Comparison of ENCODE assay signal across 9 cellular contexts in the genomic region with DNA sequence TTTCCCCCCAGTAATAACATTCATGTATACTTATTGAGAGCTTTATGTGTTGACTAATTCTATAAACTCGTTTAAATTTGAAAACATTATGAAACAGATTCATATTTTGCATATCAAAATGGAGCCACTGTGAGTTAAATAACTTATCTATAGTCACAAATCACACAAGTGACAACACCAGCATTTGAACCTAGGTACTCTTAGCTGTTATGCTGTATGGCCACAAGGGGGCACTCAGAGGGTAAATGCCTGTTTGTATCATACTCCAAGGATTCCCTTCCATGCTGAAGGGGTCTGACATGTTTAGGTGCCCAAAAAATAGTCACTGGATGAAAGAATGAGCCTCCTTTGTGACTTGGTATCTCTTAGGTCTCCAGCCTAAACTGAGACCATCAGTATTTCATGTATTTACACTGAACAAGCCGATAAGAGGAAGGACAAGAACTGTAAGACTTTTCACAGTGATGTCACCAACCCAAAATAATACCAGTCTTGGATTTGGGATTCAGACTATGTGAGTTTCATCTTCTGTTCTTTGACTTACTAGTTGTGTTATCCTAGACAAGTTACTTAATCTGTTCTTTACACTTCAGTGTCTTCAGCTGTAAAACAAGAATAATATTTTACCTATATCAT. TPM values are rescaled to one million over a fixed set of nuclear protein-coding genes. Genes with fewer than 3 reads are reported as not detected.
DNase-seq lines count a peak whose midpoint lies in the region; ATAC-seq and TF ChIP-seq lines count a peak whose summit lies in the region.
"Had no signal": no experiment of that assay in that cellular context is flagged by ENCODE, and none has a peak within 500 bp of the region (broad histone marks: within the 10 kb centered on the region; RNA-seq: fewer than 3 reads in every experiment).

No MANE protein-coding gene starts in this region.

- intact Hi-C loops in left ventricle myocardium superior (cut with micrococcal nuclease): loop anchor here (2.0 kb wide), 1 partner anchor 334 kb away; no protein-coding TSS in a partner anchor

- DNase-seq in AG04450 (ENCODE audit: low read depth, low spot score) (peak; percentile 7), GM12865 (ENCODE audit: low read depth) (peak; percentile 58), NCI-H748 treated with DMSO at 0.1 percent for 48 hours (lab: John Stamatoyannopoulos, UW) (peak; percentile 12), left ventricle myocardium superior (no peak), skeletal muscle cell (ENCODE audit: low read depth) (peak; percentile 12), T1000 (lab: John Stamatoyannopoulos, UW) (no peak)
- DNase-seq in activated naive CD4-positive, alpha-beta T cell treated with anti-CD3 and anti-CD28 coated beads, Interleukin-2, amount 10 ng/mL, durations not matched to agents 7 days and 5 days: peak; percentile 58

- CTCF ChIA-PET in AG04450 (lab: Charles Lee): interaction anchor here (0.6 to 2.8 kb wide), 37 partner anchors 9 to 839 kb away, joined by 3 to 35 read pairs (median 4); partner anchors contain the start of genes OR52N2 and TRIM22
- CTCF ChIA-PET in activated naive CD4-positive, alpha-beta T cell treated with anti-CD3 and anti-CD28 coated beads, Interleukin-2, amount 10 ng/mL, durations not matched to agents 7 days and 5 days (lab: Charles Lee): interaction anchor here (0.7 to 3.4 kb wide), 7 partner anchors 10 to 415 kb away, joined by 3 to 20 read pairs (median 3); partner anchors contain the start of gene OR52N2

- H3K9me3 ChIP-seq in AG04450 (ENCODE audit: control insufficient read depth, insufficient read depth, low read length): no peaks in the 10 kb centered on the region

- H3K4me3 ChIP-seq in AG04450 (ENCODE audit: low read depth, low read length) (no peak overlapping the region), GM12865 (ENCODE audit: low read depth, low read length) (no peak overlapping the region), skeletal muscle cell (ENCODE audit: low read depth, low read length) (no peak overlapping the region)
- H3K4me3 ChIP-seq: skin epidermis had no signal

- ATAC-seq in HG02852 (IDR thresholded peaks at IDR 0.05; ENCODE audit: unreplicated experiment): peak; percentile 81
- peak; percentile 38 for ATAC-seq in left ventricle myocardium superior

- H3K27me3 ChIP-seq in AG04450 (ENCODE audit: control insufficient read depth, insufficient read depth, low read length): no peaks in the 10 kb centered on the region

- H3K9me3 Mint-ChIP-seq in activated naive CD4-positive, alpha-beta T cell treated with anti-CD3 and anti-CD28 coated beads, Interleukin-2, amount 10 ng/mL, durations not matched to agents 7 days and 5 days: no peaks in the 10 kb centered on the region

- no peak overlapping the region for H3K27ac ChIP-seq in AG04450 (ENCODE audit: low read depth, low read length)
- H3K27ac ChIP-seq: skin epidermis had no signal

- H3K36me3 Mint-ChIP-seq in activated naive CD4-positive, alpha-beta T cell treated with anti-CD3 and anti-CD28 coated beads, Interleukin-2, amount 10 ng/mL, durations not matched to agents 7 days and 5 days: no peaks in the 10 kb centered on the region

- TF ChIP-seq CTCF in AG04450 (IDR thresholded peaks at IDR 0.05; ENCODE audit: low read depth, low read length) (peak; percentile 90), GM12865 (IDR thresholded peaks at IDR 0.05; ENCODE audit: insufficient read depth, low read depth, low read length, missing control alignments) (peak; percentile 85)

- no peak overlapping the region for H3K27ac Mint-ChIP-seq in activated naive CD4-positive, alpha-beta T cell treated with anti-CD3 and anti-CD28 coated beads, Interleukin-2, amount 10 ng/mL, durations not matched to agents 7 days and 5 days

- POLR2A ChIA-PET in AG04450 (lab: Yijun Ruan, JAX): no interaction called here

- H3K27me3 Mint-ChIP-seq in activated naive CD4-positive, alpha-beta T cell treated with anti-CD3 and anti-CD28 coated beads, Interleukin-2, amount 10 ng/mL, durations not matched to agents 7 days and 5 days: peaks cover 6% of the 10 kb centered on the region

- H3K4me3 Mint-ChIP-seq in activated naive CD4-positive, alpha-beta T cell treated with anti-CD3 and anti-CD28 coated beads, Interleukin-2, amount 10 ng/mL, durations not matched to agents 7 days and 5 days: no peak overlapping the region

- no peaks in the 10 kb centered on the region for H3K4me1 Mint-ChIP-seq in activated naive CD4-positive, alpha-beta T cell treated with anti-CD3 and anti-CD28 coated beads, Interleukin-2, amount 10 ng/mL, durations not matched to agents 7 days and 5 days

RNA-seq across cellular contexts. Expression of gene OR52D1, which starts 12.2 kb away (rescaled TPM):
- polyA plus RNA-seq in AG04450 (2011; rRNA removed): not detected in 2 replicates
- not detected in 2 replicates for polyA minus RNA-seq in AG04450 (2011; rRNA and poly(A)+ RNA removed)
- total RNA-seq in left ventricle myocardium superior: not detected

RNA-seq across cellular contexts. Expression of gene OR51I2, which starts 27.2 kb away (rescaled TPM):
- not detected in 2 replicates for polyA plus RNA-seq in AG04450 (2011; rRNA removed)
- polyA minus RNA-seq in AG04450 (2011; rRNA and poly(A)+ RNA removed): not detected in 2 replicates
- total RNA-seq in left ventricle myocardium superior: not detected

RNA-seq across cellular contexts. Expression of gene UBQLN3, which starts 33.5 kb away (rescaled TPM):
- polyA plus RNA-seq in AG04450 (2011; rRNA removed): not detected in 2 replicates
- 0.28 and 0.52 TPM in 2 replicates for polyA minus RNA-seq in AG04450 (2011; rRNA and poly(A)+ RNA removed)
- total RNA-seq in left ventricle myocardium superior: not detected

RNA-seq across cellular contexts. Expression of gene OR51I1, which starts 35.0 kb away (rescaled TPM):
- polyA plus RNA-seq in AG04450 (2011; rRNA removed): not detected in 2 replicates
- 0.43 TPM in 1 of 2 replicates, not detected in the other for polyA minus RNA-seq in AG04450 (2011; rRNA and poly(A)+ RNA removed)
- total RNA-seq in left ventricle myocardium superior: not detected

RNA-seq across cellular contexts. Expression of gene UBQLNL, which starts 40.2 kb away (rescaled TPM):
- polyA plus RNA-seq in AG04450 (2011; rRNA removed): 0.31 and 0.42 TPM in 2 replicates
- 0.30 and 0.51 TPM in 2 replicates for polyA minus RNA-seq in AG04450 (2011; rRNA and poly(A)+ RNA removed)
- total RNA-seq in left ventricle myocardium superior: 0.17 TPM

Comparison
In these comparisons a context has a peak if more than half of its experiments do, and no peak if none do; other contexts are left out.
1. DNase-seq: peak in AG04450 (single experiment), GM12865 (single experiment), NCI-H748 treated with DMSO at 0.1 percent for 48 hours (single experiment), activated naive CD4-positive, alpha-beta T cell treated with anti-CD3 and anti-CD28 coated beads, Interleukin-2, amount 10 ng/mL, durations not matched to agents 7 days and 5 days (single experiment) and skeletal muscle cell (single experiment); none in left ventricle myocardium superior (single experiment) and T1000 (single experiment).